Comparison of ENCODE assay signal across 1 cellular context in genomic region chr22:44269757-44270555, GRCh38.
TF ChIP-seq lines count a peak whose summit lies in the region.

No MANE protein-coding gene starts in this region.

TF ChIP-seq in IMR-90, 13 proteins besides CTCF, POLR2A, EP300 and RAD21 (continued from another document):
- TF ChIP-seq USF2 (IDR thresholded peaks at IDR 0.05; ENCODE audit: low read depth, low read length) (no peak), NFE2L2 (IDR thresholded peaks at IDR 0.05; ENCODE audit: low read depth, low read length) (no peak), RFX5 (IDR thresholded peaks at IDR 0.05; ENCODE audit: low read depth, low read length) (no peak)
